1 cellular context compared by ENCODE assay signal in genomic region chr20:37526238-37526838, GRCh38.
TF ChIP-seq lines count a peak whose summit lies in the region.

No MANE protein-coding gene starts in this region.

TF ChIP-seq in K562, 482 proteins besides CTCF, POLR2A, EP300 and RAD21 (continued from another document and continues in another):
- TF ChIP-seq PRDM10 (IDR thresholded peaks at IDR 0.05; ENCODE audit: partially characterized antibody) (no peak), CCAR2 (IDR thresholded peaks at IDR 0.05; ENCODE audit: low read depth, low read length) (no peak), ZBTB17 (CRISPR knock-in tag; IDR thresholded peaks at IDR 0.05) (no peak), TAF15 (IDR thresholded peaks at IDR 0.05; ENCODE audit: low read depth, low read length) (no peak), MAFF (IDR thresholded peaks at IDR 0.05; ENCODE audit: low read length) (no peak), CGGBP1 (CRISPR knock-in tag; IDR thresholded peaks at IDR 0.05) (no peak), ZNF75A (CRISPR knock-in tag; IDR thresholded peaks at IDR 0.05) (no peak), ZNF24 (IDR thresholded peaks at IDR 0.05) (no peak), FOXJ3 (CRISPR knock-in tag; IDR thresholded peaks at IDR 0.05) (no peak), NR2C1 (IDR thresholded peaks at IDR 0.05) (0 out of 2 replicates have a peak, but pooled peaks have one; percentile 31), NR2C1 (tag; IDR thresholded peaks at IDR 0.05) (no peak), MCM2 (IDR thresholded peaks at IDR 0.05; ENCODE audit: low read depth) (no peak), RFX5 (IDR thresholded peaks at IDR 0.05; ENCODE audit: low read depth, low read length) (no peak), NUFIP1 (IDR thresholded peaks at IDR 0.05; ENCODE audit: partially characterized antibody) (no peak), ZNF280A (IDR thresholded peaks at IDR 0.05; ENCODE audit: low read depth, partially characterized antibody) (no peak), ZNF561 (CRISPR knock-in tag; conservative IDR thresholded peaks at IDR 0.05) (no peak), ETS1 (conservative IDR thresholded peaks at IDR 0.05; ENCODE audit: control insufficient read depth, low read depth, low read length) (no peak), ZNF699 (CRISPR knock-in tag; IDR thresholded peaks at IDR 0.05; ENCODE audit: insufficient replicate concordance) (no peak), ZNF655 (CRISPR knock-in tag; IDR thresholded peaks at IDR 0.05) (no peak), XRCC5 (IDR thresholded peaks at IDR 0.05; ENCODE audit: low read depth, low read length) (no peak), KLF13 (tag; IDR thresholded peaks at IDR 0.05; ENCODE audit: borderline replicate concordance, low read depth) (no peak), NFE2 (IDR thresholded peaks at IDR 0.05; ENCODE audit: low read depth) (no peak), EHMT2 (IDR thresholded peaks at IDR 0.05) (no peak), PHTF2 (CRISPR knock-in tag; IDR thresholded peaks at IDR 0.05) (no peak), ELK1 (CRISPR knock-in tag; IDR thresholded peaks at IDR 0.05) (no peak), GATA2 (CRISPR knock-in tag; IDR thresholded peaks at IDR 0.05) (peak; percentile 89), GTF3C2 (IDR thresholded peaks at IDR 0.05; ENCODE audit: borderline replicate concordance, extremely low read depth, insufficient read length) (no peak), ZKSCAN3 (CRISPR knock-in tag; IDR thresholded peaks at IDR 0.05) (no peak), ZNF354B (CRISPR knock-in tag; IDR thresholded peaks at IDR 0.05) (no peak), GMEB1 (CRISPR knock-in tag; IDR thresholded peaks at IDR 0.05) (no peak), ZNF717 (CRISPR knock-in tag; IDR thresholded peaks at IDR 0.05) (no peak), HDAC6 (IDR thresholded peaks at IDR 0.05; ENCODE audit: low read depth, low read length) (no peak), IRF9 (tag; IDR thresholded peaks at IDR 0.05) (no peak), CCNT2 (IDR thresholded peaks at IDR 0.05; ENCODE audit: borderline replicate concordance, extremely low read depth, insufficient read length, low read depth, low read length) (peak; percentile 17), HCFC1 (IDR thresholded peaks at IDR 0.05; ENCODE audit: low read depth, low read length) (no peak), CBFA2T3 (IDR thresholded peaks at IDR 0.05) (peak; percentile 95), MYNN (IDR thresholded peaks at IDR 0.05) (no peak), MYNN (CRISPR knock-in tag; IDR thresholded peaks at IDR 0.05) (no peak)
- TF ChIP-seq, protein P1, sequence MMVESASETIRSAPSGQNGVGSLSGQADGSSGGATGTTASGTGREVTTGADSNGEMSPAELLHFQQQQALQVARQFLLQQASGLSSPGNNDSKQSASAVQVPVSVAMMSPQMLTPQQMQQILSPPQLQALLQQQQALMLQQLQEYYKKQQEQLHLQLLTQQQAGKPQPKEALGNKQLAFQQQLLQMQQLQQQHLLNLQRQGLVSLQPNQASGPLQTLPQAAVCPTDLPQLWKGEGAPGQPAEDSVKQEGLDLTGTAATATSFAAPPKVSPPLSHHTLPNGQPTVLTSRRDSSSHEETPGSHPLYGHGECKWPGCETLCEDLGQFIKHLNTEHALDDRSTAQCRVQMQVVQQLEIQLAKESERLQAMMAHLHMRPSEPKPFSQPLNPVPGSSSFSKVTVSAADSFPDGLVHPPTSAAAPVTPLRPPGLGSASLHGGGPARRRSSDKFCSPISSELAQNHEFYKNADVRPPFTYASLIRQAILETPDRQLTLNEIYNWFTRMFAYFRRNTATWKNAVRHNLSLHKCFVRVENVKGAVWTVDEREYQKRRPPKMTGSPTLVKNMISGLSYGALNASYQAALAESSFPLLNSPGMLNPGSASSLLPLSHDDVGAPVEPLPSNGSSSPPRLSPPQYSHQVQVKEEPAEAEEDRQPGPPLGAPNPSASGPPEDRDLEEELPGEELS (CRISPR knock-in tag; IDR thresholded peaks at IDR 0.05; ENCODE audit: borderline replicate concordance), result no peak
- TF ChIP-seq, protein P2, sequence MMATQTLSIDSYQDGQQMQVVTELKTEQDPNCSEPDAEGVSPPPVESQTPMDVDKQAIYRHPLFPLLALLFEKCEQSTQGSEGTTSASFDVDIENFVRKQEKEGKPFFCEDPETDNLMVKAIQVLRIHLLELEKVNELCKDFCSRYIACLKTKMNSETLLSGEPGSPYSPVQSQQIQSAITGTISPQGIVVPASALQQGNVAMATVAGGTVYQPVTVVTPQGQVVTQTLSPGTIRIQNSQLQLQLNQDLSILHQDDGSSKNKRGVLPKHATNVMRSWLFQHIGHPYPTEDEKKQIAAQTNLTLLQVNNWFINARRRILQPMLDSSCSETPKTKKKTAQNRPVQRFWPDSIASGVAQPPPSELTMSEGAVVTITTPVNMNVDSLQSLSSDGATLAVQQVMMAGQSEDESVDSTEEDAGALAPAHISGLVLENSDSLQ (IDR thresholded peaks at IDR 0.05), result no peak
- TF ChIP-seq, protein P3, sequence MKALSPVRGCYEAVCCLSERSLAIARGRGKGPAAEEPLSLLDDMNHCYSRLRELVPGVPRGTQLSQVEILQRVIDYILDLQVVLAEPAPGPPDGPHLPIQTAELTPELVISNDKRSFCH (CRISPR knock-in tag; IDR thresholded peaks at IDR 0.05), result no peak
- TF ChIP-seq, protein P3 (tag; IDR thresholded peaks at IDR 0.05), result peak; percentile 84
